Comparison of ENCODE assay signal across 16 cellular contexts in genomic region chr1:240350910-240351331, GRCh38.
DNase-seq lines count a peak whose midpoint lies in the region; ATAC-seq and TF ChIP-seq lines count a peak whose summit lies in the region.
"Had no signal": no experiment of that assay in that cellular context is flagged by ENCODE, and none has a peak within 500 bp of the region (broad histone marks: within the 10 kb centered on the region; RNA-seq: fewer than 3 reads in every experiment).

No MANE protein-coding gene starts in this region.

- no peaks in the 10 kb centered on the region for H3K36me3 Mint-ChIP-seq in activated T-helper 2 cell treated with anti-CD3 and anti-CD28 coated beads, Interferon-gamma antibody, Interleukin-2, Interleukin-4, amounts not matched to agents 10 μg/mL and 5 μg/mL and 100 μg/mL, durations not matched to agents 14 hours and 24 hours and 36 hours (ENCODE audit: low read depth)

- H3K9me3 Mint-ChIP-seq in activated T-helper 2 cell treated with anti-CD3 and anti-CD28 coated beads, Interferon-gamma antibody, Interleukin-2, Interleukin-4, amounts not matched to agents 10 μg/mL and 5 μg/mL and 100 μg/mL, durations not matched to agents 14 hours and 24 hours and 36 hours = peaks cover 22% of the 10 kb centered on the region

- H2AFZ ChIP-seq in ACC112 (ENCODE audit: low read length, unreplicated experiment) = no peak overlapping the region
- H2AFZ ChIP-seq: hepatocyte had no signal

- no peaks in the 10 kb centered on the region for H3K9me3 ChIP-seq in effector memory CD4-positive, alpha-beta T cell (ENCODE audit: control insufficient read depth, low read length)
- H3K9me3 ChIP-seq in ascending aorta = no peaks in the 10 kb centered on the region
- H3K9me3 ChIP-seq: prostate gland, thyroid gland had no signal

- no peaks in the 10 kb centered on the region; the same call in 1 of the 2 replicates for H3K36me3 ChIP-seq in ACC112 (ENCODE audit: insufficient read depth, low read length)
- no peaks in the 10 kb centered on the region for H3K36me3 ChIP-seq in effector memory CD4-positive, alpha-beta T cell (ENCODE audit: control insufficient read depth, insufficient read depth, low read length)
- no peaks in the 10 kb centered on the region for H3K36me3 ChIP-seq in ascending aorta
- H3K36me3 ChIP-seq: prostate gland, thyroid gland had no signal

- intact Hi-C loops in activated T-helper 2 cell treated with anti-CD3 and anti-CD28 coated beads, Interferon-gamma antibody, Interleukin-2, Interleukin-4, amounts not matched to agents 10 μg/mL and 5 μg/mL and 100 μg/mL, durations not matched to agents 14 hours and 24 hours and 36 hours (cut with micrococcal nuclease) = no loop called here
- intact Hi-C loops in ascending aorta (cut with DNase I) = no loop called here

- no peak overlapping the region for H3K27ac Mint-ChIP-seq in activated T-helper 2 cell treated with anti-CD3 and anti-CD28 coated beads, Interferon-gamma antibody, Interleukin-2, Interleukin-4, amounts not matched to agents 10 μg/mL and 5 μg/mL and 100 μg/mL, durations not matched to agents 14 hours and 24 hours and 36 hours

- H3K4me1 Mint-ChIP-seq in activated T-helper 2 cell treated with anti-CD3 and anti-CD28 coated beads, Interferon-gamma antibody, Interleukin-2, Interleukin-4, amounts not matched to agents 10 μg/mL and 5 μg/mL and 100 μg/mL, durations not matched to agents 14 hours and 24 hours and 36 hours (ENCODE audit: low read depth) = no peaks in the 10 kb centered on the region

- no peaks in the 10 kb centered on the region for H3K27me3 ChIP-seq in ACC112 (ENCODE audit: insufficient read depth, low read length)
- H3K27me3 ChIP-seq in effector memory CD4-positive, alpha-beta T cell (replicated peaks; ENCODE audit: control insufficient read depth, insufficient read depth, low read length, poor library complexity, severe bottlenecking) = no peaks in the 10 kb centered on the region
- H3K27me3 ChIP-seq in ascending aorta = no peaks in the 10 kb centered on the region
- H3K27me3 ChIP-seq: hepatocyte, thyroid gland had no signal

- DNase-seq in HS-27A (ENCODE audit: low read depth) = peak; percentile 45
- DNase-seq in astrocyte of the hippocampus (ENCODE audit: low read depth, low spot score) = peak; percentile 58
- DNase-seq in hepatic stellate cell (ENCODE audit: low spot score) = peak; percentile 49
- no peak for DNase-seq in effector memory CD4-positive, alpha-beta T cell
- no peak for DNase-seq in activated T-helper 2 cell treated with anti-CD3 and anti-CD28 coated beads, Interferon-gamma antibody, Interleukin-2, Interleukin-4, amounts not matched to agents 10 μg/mL and 5 μg/mL and 100 μg/mL, durations not matched to agents 14 hours and 24 hours and 36 hours (ENCODE audit: low spot score)
- DNase-seq in ascending aorta (ENCODE audit: low spot score in 2 of 2) = no peak
- DNase-seq: activated gamma-delta T cell; central memory CD4-positive, alpha-beta T cell; NCI-H1694; thyroid gland had no signal

- peaks cover 42% of the 10 kb centered on the region for H3K4me1 ChIP-seq in ACC112 (ENCODE audit: control insufficient read depth, insufficient read depth, low read length, unreplicated experiment)
- H3K4me1 ChIP-seq in effector memory CD4-positive, alpha-beta T cell (ENCODE audit: control insufficient read depth, insufficient read depth, low read length, poor library complexity, severe bottlenecking) = no peaks in the 10 kb centered on the region
- no peaks in the 10 kb centered on the region for H3K4me1 ChIP-seq in ascending aorta
- H3K4me1 ChIP-seq: prostate gland, thyroid gland had no signal

- no peaks in the 10 kb centered on the region for H3K27me3 Mint-ChIP-seq in activated T-helper 2 cell treated with anti-CD3 and anti-CD28 coated beads, Interferon-gamma antibody, Interleukin-2, Interleukin-4, amounts not matched to agents 10 μg/mL and 5 μg/mL and 100 μg/mL, durations not matched to agents 14 hours and 24 hours and 36 hours (ENCODE audit: low read depth)

- H3K4me3 ChIP-seq in ACC112 (ENCODE audit: low read depth, low read length) (no peak overlapping the region), ascending aorta (no peak overlapping the region)
- no peak overlapping the region for H3K4me3 ChIP-seq in effector memory CD4-positive, alpha-beta T cell (ENCODE audit: insufficient read depth, low read depth, low read length, poor library complexity, severe bottlenecking)
- H3K4me3 ChIP-seq: hepatocyte, prostate gland, thyroid gland had no signal

- no peak for TF ChIP-seq CTCF in ascending aorta (IDR thresholded peaks at IDR 0.05)

- H3K27ac ChIP-seq in ACC112 (ENCODE audit: low read depth, low read length) (peak overlapping the region; percentile 54), ascending aorta (no peak overlapping the region)
- no peak overlapping the region for H3K27ac ChIP-seq in effector memory CD4-positive, alpha-beta T cell (ENCODE audit: insufficient read depth, low read length, poor library complexity, severe bottlenecking)
- H3K27ac ChIP-seq: hepatocyte, prostate gland, thyroid gland, VCaP had no signal

- no peak overlapping the region for H3K4me3 Mint-ChIP-seq in activated T-helper 2 cell treated with anti-CD3 and anti-CD28 coated beads, Interferon-gamma antibody, Interleukin-2, Interleukin-4, amounts not matched to agents 10 μg/mL and 5 μg/mL and 100 μg/mL, durations not matched to agents 14 hours and 24 hours and 36 hours (ENCODE audit: low read depth)

- no peaks in the 10 kb centered on the region for H3K79me2 ChIP-seq in ACC112 (ENCODE audit: control insufficient read depth, insufficient read depth, low read length, unreplicated experiment)
- H3K79me2 ChIP-seq: hepatocyte had no signal

- no peak for ATAC-seq in HG02973 (IDR thresholded peaks at IDR 0.05; ENCODE audit: unreplicated experiment)
- ATAC-seq: HCT116 had no signal

Comparison
In these comparisons a context has a peak if more than half of its experiments do, and no peak if none do; other contexts are left out.
1. DNase-seq: peak in HS-27A (single experiment), astrocyte of the hippocampus (single experiment) and hepatic stellate cell (single experiment); none in effector memory CD4-positive, alpha-beta T cell (0 of 3), activated T-helper 2 cell treated with anti-CD3 and anti-CD28 coated beads, Interferon-gamma antibody, Interleukin-2, Interleukin-4, amounts not matched to agents 10 μg/mL and 5 μg/mL and 100 μg/mL, durations not matched to agents 14 hours and 24 hours and 36 hours (single experiment) and ascending aorta (0 of 2).